8 cellular contexts compared by ENCODE assay signal in genomic region chr5:132425975-132426524, GRCh38. TPM values are rescaled to one million over a fixed set of nuclear protein-coding genes. Genes with fewer than 3 reads are reported as not detected.
A peak's percentile ranks its signal among the peaks of the same experiment; 100 is the strongest.
DNase-seq lines count a peak whose midpoint lies in the region; ATAC-seq and TF ChIP-seq lines count a peak whose summit lies in the region.

No MANE protein-coding gene starts in this region.

- no peak for TF ChIP-seq POLR2A in breast epithelium (IDR thresholded peaks at IDR 0.05)

- peak overlapping the region; percentile 81 to 84 for H3K27ac ChIP-seq in breast epithelium
- H3K27ac ChIP-seq in psoas muscle, result peak overlapping the region; percentile 82

- H3K36me3 Mint-ChIP-seq in IgD-negative memory B cell, result peaks cover 3% of the 10 kb centered on the region

- no peak for TF ChIP-seq CTCF in GM06990 (IDR thresholded peaks at IDR 0.05; ENCODE audit: insufficient read depth, low read length, poor library complexity, severe bottlenecking)
- no peak for TF ChIP-seq CTCF in breast epithelium (IDR thresholded peaks at IDR 0.05)
- TF ChIP-seq CTCF in psoas muscle (IDR thresholded peaks at IDR 0.05), result no peak

- H3K9me3 Mint-ChIP-seq in IgD-negative memory B cell, result no peaks in the 10 kb centered on the region

- no peak for ATAC-seq in psoas muscle
- no peak for ATAC-seq in GM21576 (IDR thresholded peaks at IDR 0.05; ENCODE audit: unreplicated experiment)

- intact Hi-C loops in breast epithelium (cut with DNase I; ENCODE audit: low total_unique reads), result loop anchor here (5.0 kb wide), 1 partner anchor 61 kb away; no protein-coding TSS in a partner anchor
- intact Hi-C loops in psoas muscle (cut with DNase I), result no loop called here

- peak overlapping the region; percentile 35 to 85 (median 72) for H3K4me3 Mint-ChIP-seq in IgD-negative memory B cell

- peaks cover 15 to 24% of the 10 kb centered on the region in 2 donors for H3K4me1 ChIP-seq in breast epithelium
- H3K4me1 ChIP-seq in psoas muscle, result peaks cover 87% of the 10 kb centered on the region

- H3K9me3 ChIP-seq in breast epithelium (no peaks in the 10 kb centered on the region), psoas muscle (no peaks in the 10 kb centered on the region)

- peaks cover 77 to 96% (median 87%) of the 10 kb centered on the region in 3 donors for H3K4me1 Mint-ChIP-seq in IgD-negative memory B cell

- H3K27me3 ChIP-seq in GM06990 (replicated peaks; ENCODE audit: control insufficient read depth, insufficient read depth, low read length) (no peaks in the 10 kb centered on the region), breast epithelium (no peaks in the 10 kb centered on the region), psoas muscle (ENCODE audit: insufficient read depth in 3 of 3, low read length in 2 of 3) (no peaks in the 10 kb centered on the region)

- no peaks in the 10 kb centered on the region for H3K27me3 Mint-ChIP-seq in IgD-negative memory B cell

- WGBS in psoas muscle, 3 donors, result 68 to 69% (median 69%) methylated on average over 7 of the region's 7 CpGs

- H3K36me3 ChIP-seq in GM06990 (ENCODE audit: control insufficient read depth, insufficient read depth, low read length) (peaks cover 6% of the 10 kb centered on the region), breast epithelium (no peaks in the 10 kb centered on the region), psoas muscle (ENCODE audit: insufficient read depth in 1 of 2, low read depth in 1 of 2) (peaks cover 0 to 6% of the 10 kb centered on the region in 2 donors)

- DNase-seq in GM06990 (ENCODE audit: extremely low read depth, insufficient read length), result no peak
- no peak for DNase-seq in breast epithelium (ENCODE audit: low spot score in 2 of 2)
- DNase-seq in psoas muscle, result no peak
- DNase-seq in globus pallidus (ENCODE audit: low spot score), result no peak
- no peak for DNase-seq in COR-L47 (lab: John Stamatoyannopoulos, UW)
- DNase-seq in NCI-H82 treated with DMSO at 0.1 percent for 48 hours (lab: John Stamatoyannopoulos, UW; ENCODE audit: unreplicated experiment), result no peak

- H3K4me3 ChIP-seq in GM06990 (replicated peaks; ENCODE audit: low read depth, low read length) (peak overlapping the region; percentile 46), breast epithelium (peak overlapping the region in 1 of 3 donors; percentile 19), psoas muscle (peak overlapping the region; percentile 36)

- peak overlapping the region; percentile 90 to 96 (median 95) for H3K27ac Mint-ChIP-seq in IgD-negative memory B cell

RNA-seq across cellular contexts. Expression of gene SLC22A5, which starts 56.5 kb away (rescaled TPM):
- polyA plus RNA-seq in IgD-negative memory B cell (1.9 TPM), psoas muscle (10 to 100 TPM; 37.7 to 93.7 (median 60.6) TPM)
- total RNA-seq in breast epithelium (10 to 100 TPM in 2 of 3 donors, 1 to 10 TPM in 1; 6.6 to 31.5 (median 23.3) TPM), psoas muscle (100 to 1,000 TPM in 1 of 4 donors, 10 to 100 TPM in 3; 26.6 to 145 (median 74.7) TPM)
